ENCODE assay signal across 2 cellular contexts in the genomic region with DNA sequence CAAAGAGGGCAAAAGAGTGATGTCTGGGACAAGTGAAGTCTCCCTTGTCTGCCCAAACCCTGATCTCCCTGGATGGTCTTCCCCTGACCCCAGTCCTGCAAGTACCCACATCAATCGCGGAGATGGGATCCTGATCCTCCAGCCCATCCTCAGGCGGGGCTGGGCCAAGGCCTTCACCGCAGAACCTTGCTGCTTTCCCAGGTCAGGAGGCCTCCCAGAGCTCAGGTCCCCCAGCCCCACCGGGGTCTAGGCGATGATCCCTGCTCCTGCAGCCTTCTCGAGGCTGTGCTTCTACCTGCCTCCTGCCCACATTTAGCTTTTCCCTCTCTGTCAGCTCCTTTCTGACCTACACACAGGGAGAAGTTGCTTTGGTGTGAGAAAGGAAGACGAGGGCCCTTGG.
TF ChIP-seq lines count a peak whose summit lies in the region.

No MANE protein-coding gene starts in this region.

TF ChIP-seq in IMR-90, 13 proteins besides CTCF, POLR2A, EP300 and RAD21:
- no peak for TF ChIP-seq MAFK (IDR thresholded peaks at IDR 0.05; ENCODE audit: low read depth, low read length)
- no peak for TF ChIP-seq NFE2L2 (IDR thresholded peaks at IDR 0.05; ENCODE audit: low read depth, low read length)
- TF ChIP-seq BHLHE40 (IDR thresholded peaks at IDR 0.05; ENCODE audit: low read depth, low read length): no peak
- no peak for TF ChIP-seq RCOR1 (IDR thresholded peaks at IDR 0.05; ENCODE audit: insufficient replicate concordance, low read length)
- no peak for TF ChIP-seq CHD1 (IDR thresholded peaks at IDR 0.05; ENCODE audit: low read depth, low read length)

TF ChIP-seq in HEK293T, 16 proteins besides CTCF, POLR2A, EP300 and RAD21:
- TF ChIP-seq FOXK2 (IDR thresholded peaks at IDR 0.05) (no peak), SP1 (IDR thresholded peaks at IDR 0.05) (no peak), L3MBTL2 (conservative IDR thresholded peaks at IDR 0.05) (no peak), LEF1 (IDR thresholded peaks at IDR 0.05; ENCODE audit: borderline replicate concordance) (no peak), FOXM1 (IDR thresholded peaks at IDR 0.05; ENCODE audit: borderline replicate concordance) (no peak), ARNT (IDR thresholded peaks at IDR 0.05) (no peak), BHLHE40 (IDR thresholded peaks at IDR 0.05; ENCODE audit: borderline replicate concordance) (no peak), FOXA1 (IDR thresholded peaks at IDR 0.05) (no peak), TARDBP (IDR thresholded peaks at IDR 0.05) (no peak), CTBP1 (IDR thresholded peaks at IDR 0.05; ENCODE audit: borderline replicate concordance) (no peak), ZNF384 (IDR thresholded peaks at IDR 0.05) (no peak), HDGF (IDR thresholded peaks at IDR 0.05; ENCODE audit: borderline replicate concordance) (no peak), NFRKB (IDR thresholded peaks at IDR 0.05) (no peak), ELF4 (IDR thresholded peaks at IDR 0.05) (no peak), SUZ12 (IDR thresholded peaks at IDR 0.05) (no peak)
- TF ChIP-seq, protein P1, sequence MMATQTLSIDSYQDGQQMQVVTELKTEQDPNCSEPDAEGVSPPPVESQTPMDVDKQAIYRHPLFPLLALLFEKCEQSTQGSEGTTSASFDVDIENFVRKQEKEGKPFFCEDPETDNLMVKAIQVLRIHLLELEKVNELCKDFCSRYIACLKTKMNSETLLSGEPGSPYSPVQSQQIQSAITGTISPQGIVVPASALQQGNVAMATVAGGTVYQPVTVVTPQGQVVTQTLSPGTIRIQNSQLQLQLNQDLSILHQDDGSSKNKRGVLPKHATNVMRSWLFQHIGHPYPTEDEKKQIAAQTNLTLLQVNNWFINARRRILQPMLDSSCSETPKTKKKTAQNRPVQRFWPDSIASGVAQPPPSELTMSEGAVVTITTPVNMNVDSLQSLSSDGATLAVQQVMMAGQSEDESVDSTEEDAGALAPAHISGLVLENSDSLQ (IDR thresholded peaks at IDR 0.05): no peak
